ENCODE assay signal across 19 cellular contexts in genomic region chr7:73907554-73908122, GRCh38. TPM values are rescaled to one million over a fixed set of nuclear protein-coding genes. Genes with fewer than 3 reads are reported as not detected.
DNase-seq lines count a peak whose midpoint lies in the region; ATAC-seq and TF ChIP-seq lines count a peak whose summit lies in the region.
"Had no signal": no experiment of that assay in that cellular context is flagged by ENCODE, and none has a peak within 500 bp of the region (broad histone marks: within the 10 kb centered on the region; RNA-seq: fewer than 3 reads in every experiment).

No MANE protein-coding gene starts in this region.

- H3K4me3 ChIP-seq in heart right ventricle (no peak overlapping the region), left lung (no peak overlapping the region), aorta (ENCODE audit: low read length in 2 of 2) (no peak overlapping the region), hepatocyte (no peak overlapping the region)

- 94 to 95% methylated on average over 12 of the region's 12 CpGs for WGBS in heart right ventricle, 2 donors
- WGBS in aorta, 2 donors, result 90 to 92% methylated on average over 12 of the region's 12 CpGs
- WGBS in hepatocyte (ENCODE audit: low lambda C conversion rate, missing lambda C conversion rate), result 98% methylated on average over 12 of the region's 12 CpGs

- no peak overlapping the region for H3K4me2 ChIP-seq in hepatocyte

- H3K79me2 ChIP-seq in hepatocyte, result no peaks in the 10 kb centered on the region

- TF ChIP-seq CTCF in heart right ventricle (IDR thresholded peaks at IDR 0.05) (no peak), left lung (IDR thresholded peaks at IDR 0.05) (no peak), hepatocyte (IDR thresholded peaks at IDR 0.05; ENCODE audit: poor library complexity) (no peak)

- H3K27ac ChIP-seq in heart right ventricle (no peak overlapping the region), left lung (no peak overlapping the region), aorta (ENCODE audit: low read depth in 1 of 2, low read length in 2 of 2) (no peak overlapping the region), hepatocyte (no peak overlapping the region)

- H3K9me3 ChIP-seq in heart right ventricle (no peaks in the 10 kb centered on the region), left lung (no peaks in the 10 kb centered on the region), aorta (ENCODE audit: control insufficient read depth, low read length) (no peaks in the 10 kb centered on the region), hepatocyte (ENCODE audit: low read depth) (no peaks in the 10 kb centered on the region)
- H3K9me3 ChIP-seq: BE2C had no signal

- ATAC-seq in left cardiac atrium (no peak), heart right ventricle (no peak), left lung (no peak), aorta (ENCODE audit: low FRiP score) (no peak), HG03439 (IDR thresholded peaks at IDR 0.05; ENCODE audit: unreplicated experiment) (no peak), HG03457 (IDR thresholded peaks at IDR 0.05; ENCODE audit: unreplicated experiment) (no peak)
- ATAC-seq: Panc1 had no signal

- H3K27me3 ChIP-seq in heart right ventricle (no peaks in the 10 kb centered on the region), left lung (no peaks in the 10 kb centered on the region), aorta (ENCODE audit: control insufficient read depth in 1 of 2, insufficient read depth in 2 of 2, low read length in 1 of 2) (no peaks in the 10 kb centered on the region), hepatocyte (no peaks in the 10 kb centered on the region)
- H3K27me3 ChIP-seq: BE2C had no signal

- peaks cover 0 to 10% (median 4%) of the 10 kb centered on the region in 9 donors for H3K4me1 ChIP-seq in heart right ventricle
- H3K4me1 ChIP-seq in left lung, result no peaks in the 10 kb centered on the region
- no peaks in the 10 kb centered on the region for H3K4me1 ChIP-seq in aorta (ENCODE audit: control insufficient read depth in 1 of 2, insufficient read depth in 2 of 2, low read length in 2 of 2)
- no peaks in the 10 kb centered on the region for H3K4me1 ChIP-seq in hepatocyte (ENCODE audit: insufficient read depth)
- H3K4me1 ChIP-seq: BE2C had no signal

- no peaks in the 10 kb centered on the region for H3K36me3 ChIP-seq in heart right ventricle
- no peaks in the 10 kb centered on the region for H3K36me3 ChIP-seq in left lung
- no peaks in the 10 kb centered on the region for H3K36me3 ChIP-seq in aorta (ENCODE audit: control insufficient read depth in 1 of 2, insufficient read depth in 2 of 2, low read length in 1 of 2)
- H3K36me3 ChIP-seq in hepatocyte (replicated peaks; ENCODE audit: insufficient read depth, low read depth), result no peaks in the 10 kb centered on the region
- H3K36me3 ChIP-seq: BE2C had no signal

- intact Hi-C loops in left cardiac atrium (cut with DNase I) (no loop called here), heart right ventricle (cut with DNase I) (no loop called here), left lung (cut with DNase I) (no loop called here), posterior vena cava (cut with DNase I) (no loop called here), aorta (cut with DNase I) (no loop called here)

- DNase-seq in left cardiac atrium (peak; percentile 9), heart right ventricle (no peak), left lung (peak; percentile 6 to 8), posterior vena cava (ENCODE audit: low spot score) (peak; percentile 59), aorta (peak; percentile 34 to 42), hepatocyte (ENCODE audit: low spot score) (no peak)
- DNase-seq: BE2C; CD4-positive, CD25-positive, alpha-beta regulatory T cell; COR-L47; Karpas-422; NCI-H1436; NCI-H1930; NCI-H226; NCI-H526 had no signal

- no peaks in the 10 kb centered on the region for H3K9me2 ChIP-seq in hepatocyte (replicated peaks; ENCODE audit: insufficient read depth)

- no peaks in the 10 kb centered on the region for H4K20me1 ChIP-seq in hepatocyte (ENCODE audit: insufficient read depth, poor library complexity, severe bottlenecking)

- no peak overlapping the region for H2AFZ ChIP-seq in hepatocyte

RNA-seq across cellular contexts. Expression of gene TMEM270, which starts 46.7 kb away (rescaled TPM):
- total RNA-seq in left cardiac atrium, result not detected
- total RNA-seq in heart right ventricle, result not detected
- polyA plus RNA-seq in heart right ventricle, result not detected
- total RNA-seq in left lung, result not detected
- total RNA-seq in posterior vena cava, result not detected
- total RNA-seq in aorta, result not detected
- not detected for polyA plus RNA-seq in aorta
- total RNA-seq in hepatocyte, result 1.1 TPM in 1 of 2 replicates, not detected in the other
- 0.30 and 0.47 TPM in 2 replicates for polyA plus RNA-seq in hepatocyte
- total RNA-seq: CD4-positive, CD25-positive, alpha-beta regulatory T cell; MCF 10A had no signal
- polyA plus RNA-seq: IgD-negative memory B cell had no signal

Comparison
In these comparisons a context has a peak if more than half of its experiments do, and no peak if none do; other contexts are left out.
1. DNase-seq: peak in left cardiac atrium (single experiment), left lung (2 of 2), posterior vena cava (single experiment) and aorta (2 of 2); none in heart right ventricle (0 of 2) and hepatocyte (single experiment).